ENCODE assay signal across 8 cellular contexts in genomic region chr15:97961067-97961954, GRCh38. TPM values are rescaled to one million over a fixed set of nuclear protein-coding genes. Genes with fewer than 3 reads are reported as not detected.
DNase-seq lines count a peak whose midpoint lies in the region; ATAC-seq and TF ChIP-seq lines count a peak whose summit lies in the region.

No MANE protein-coding gene starts in this region.

- peaks cover 0 to 8% (median under 1%) of the 10 kb centered on the region in 8 donors for H3K9me3 Mint-ChIP-seq in CD4-positive, alpha-beta memory T cell

- H3K27ac Mint-ChIP-seq in CD4-positive, alpha-beta memory T cell, result peak overlapping the region in 5 of 7 donors; percentile 9 to 84 (median 74)

- H3K4me2 ChIP-seq in KMS-11, result peak overlapping the region; percentile 17; the same call in 1 of the 2 replicates

- peak overlapping the region; percentile 63 to 82 (median 75) for H3K4me3 Mint-ChIP-seq in CD4-positive, alpha-beta memory T cell

- no peaks in the 10 kb centered on the region for H4K20me1 ChIP-seq in KMS-11 (ENCODE audit: insufficient read depth)

- H3K9me3 ChIP-seq in CD4-positive, alpha-beta memory T cell (ENCODE audit: control insufficient read depth in 1 of 2, low read length in 2 of 2), result no peaks in the 10 kb centered on the region

- peak in 2 of 5 donors; percentile 5 to 16 for DNase-seq in CD4-positive, alpha-beta memory T cell
- peak; percentile 28 for DNase-seq in activated naive CD4-positive, alpha-beta T cell treated with anti-CD3 and anti-CD28 coated beads, Interleukin-2, amount 50 U/mL, for 16 hours
- DNase-seq in Right ventricle myocardium superior (peak; percentile 69), omental fat pad (ENCODE audit: low spot score) (no peak)

- H3K36me3 ChIP-seq in CD4-positive, alpha-beta memory T cell (ENCODE audit: insufficient read depth, low read length), result no peaks in the 10 kb centered on the region
- no peaks in the 10 kb centered on the region for H3K36me3 ChIP-seq in KMS-11 (ENCODE audit: insufficient read depth)

- POLR2A ChIA-PET in CD4-positive, alpha-beta memory T cell (lab: Charles Lee; ENCODE audit: partially characterized antibody), result no interaction called here

- H3K4me1 ChIP-seq in CD4-positive, alpha-beta memory T cell (ENCODE audit: insufficient read depth, low read length), result no peaks in the 10 kb centered on the region
- no peaks in the 10 kb centered on the region for H3K4me1 ChIP-seq in KMS-11 (ENCODE audit: low read depth, poor library complexity, severe bottlenecking)

- H3K27me3 ChIP-seq in CD4-positive, alpha-beta memory T cell (ENCODE audit: insufficient read depth, low read length), result no peaks in the 10 kb centered on the region
- H3K27me3 ChIP-seq in KMS-11 (ENCODE audit: insufficient read depth, low read depth), result no peaks in the 10 kb centered on the region

- no peak for TF ChIP-seq CTCF in KMS-11 (conservative IDR thresholded peaks at IDR 0.05; ENCODE audit: low read depth, low read length)
- TF ChIP-seq CTCF in omental fat pad (IDR thresholded peaks at IDR 0.05), result no peak

- ATAC-seq in Right ventricle myocardium superior (ENCODE audit: poor library complexity), result peak; percentile 9
- ATAC-seq in omental fat pad (ENCODE audit: low FRiP score), result peak; percentile 9
- ATAC-seq in HG03095 (IDR thresholded peaks at IDR 0.05; ENCODE audit: unreplicated experiment), result no peak
- no peak for ATAC-seq in HG02852 (IDR thresholded peaks at IDR 0.05; ENCODE audit: unreplicated experiment)
- no peak for ATAC-seq in GM18511 (IDR thresholded peaks at IDR 0.05; ENCODE audit: unreplicated experiment)

- peak overlapping the region; percentile 27; the same call in 1 of the 2 replicates for H3K9ac ChIP-seq in KMS-11

- H3K36me3 Mint-ChIP-seq in CD4-positive, alpha-beta memory T cell, result no peaks in the 10 kb centered on the region

- peak overlapping the region in 1 of 2 donors; percentile 29 for H3K4me3 ChIP-seq in CD4-positive, alpha-beta memory T cell (ENCODE audit: low read length in 2 of 2)
- no peak overlapping the region for H3K4me3 ChIP-seq in KMS-11 (IDR thresholded peaks at IDR 0.05; ENCODE audit: insufficient read depth, low read depth, low read length)

- peaks cover 4 to 5% of the 10 kb centered on the region in 2 donors for H3K27me3 Mint-ChIP-seq in CD4-positive, alpha-beta memory T cell

- intact Hi-C loops in CD4-positive, alpha-beta memory T cell (cut with micrococcal nuclease), result no loop called here
- intact Hi-C loops in Right ventricle myocardium superior (cut with DNase I), result no loop called here

- H3K4me1 Mint-ChIP-seq in CD4-positive, alpha-beta memory T cell, result peaks cover 7 to 32% (median 15%) of the 10 kb centered on the region in 4 donors

- CTCF ChIA-PET in CD4-positive, alpha-beta memory T cell (lab: Charles Lee; ENCODE audit: partially characterized antibody), result no interaction called here

- H2AFZ ChIP-seq in KMS-11 (ENCODE audit: low read depth), result peak overlapping the region; percentile 61

- no peaks in the 10 kb centered on the region for H3K79me2 ChIP-seq in KMS-11 (ENCODE audit: insufficient read depth, low read depth)

- peak overlapping the region; percentile 54 for H3K27ac ChIP-seq in CD4-positive, alpha-beta memory T cell (ENCODE audit: low read depth, low read length)
- no peak overlapping the region for H3K27ac ChIP-seq in KMS-11

RNA-seq across cellular contexts. Expression of gene ARRDC4, which starts 0.8 kb away (rescaled TPM):
- total RNA-seq in CD4-positive, alpha-beta memory T cell, result under 1 TPM; 0.76 to 0.83 TPM
- 1 to 10 TPM in 1 of 2 donors, under 1 TPM in 1; 0.83 to 1.5 TPM for polyA plus RNA-seq in CD4-positive, alpha-beta memory T cell
- 15.0 TPM for total RNA-seq in Right ventricle myocardium superior
- 10 to 100 TPM; 20.9 to 50.6 (median 33.5) TPM for total RNA-seq in omental fat pad

Comparison
In these comparisons a context has a peak if more than half of its experiments do, and no peak if none do; other contexts are left out.
1. ATAC-seq: peak in Right ventricle myocardium superior (single experiment) and omental fat pad (single experiment); none in HG03095 (single experiment), HG02852 (single experiment) and GM18511 (single experiment).